1 cellular context compared by ENCODE assay signal in genomic region chr20:62929051-62929538, GRCh38.
TF ChIP-seq lines count a peak whose summit lies in the region.

No MANE protein-coding gene starts in this region.

TF ChIP-seq in HepG2, 621 proteins besides CTCF, POLR2A, EP300 and RAD21 (continued from another document and continues in another):
- no peak for TF ChIP-seq CCDC6 (CRISPR knock-in tag; IDR thresholded peaks at IDR 0.05)
- TF ChIP-seq ZNF121 (CRISPR knock-in tag; IDR thresholded peaks at IDR 0.05) = no peak
- no peak for TF ChIP-seq HMGXB4 (CRISPR knock-in tag; IDR thresholded peaks at IDR 0.05; ENCODE audit: borderline replicate concordance in 1 of 2, low read depth in 1 of 2)
- TF ChIP-seq YEATS2 (CRISPR knock-in tag; IDR thresholded peaks at IDR 0.05; ENCODE audit: borderline replicate concordance) = 0 out of 2 replicates have a peak, but pooled peaks have one; percentile 44
- peak; percentile 62; the same call in 1 of the 2 replicates for TF ChIP-seq SIN3A (IDR thresholded peaks at IDR 0.05; ENCODE audit: borderline replicate concordance, low read depth, low read length)
- no peak for TF ChIP-seq FIP1L1 (IDR thresholded peaks at IDR 0.05; ENCODE audit: borderline replicate concordance, insufficient read depth, low read depth, low read length)
- TF ChIP-seq SNAI1 (CRISPR knock-in tag; IDR thresholded peaks at IDR 0.05; ENCODE audit: borderline replicate concordance) = no peak
- no peak for TF ChIP-seq BCLAF1 (IDR thresholded peaks at IDR 0.05)
- TF ChIP-seq ZBTB38 (CRISPR knock-in tag; IDR thresholded peaks at IDR 0.05) = peak; percentile 74; the same call in 1 of the 2 replicates
- no peak for TF ChIP-seq RCOR2 (CRISPR knock-in tag; IDR thresholded peaks at IDR 0.05)
- peak; percentile 76 for TF ChIP-seq PATZ1 (CRISPR knock-in tag; IDR thresholded peaks at IDR 0.05)
- TF ChIP-seq RARG (CRISPR knock-in tag; IDR thresholded peaks at IDR 0.05; ENCODE audit: low read depth) = no peak
- no peak for TF ChIP-seq MAFF (IDR thresholded peaks at IDR 0.05; ENCODE audit: low read depth, low read length)
- TF ChIP-seq ZNF552 (CRISPR knock-in tag; IDR thresholded peaks at IDR 0.05; ENCODE audit: borderline replicate concordance) = no peak
- TF ChIP-seq KLF13 (CRISPR knock-in tag; IDR thresholded peaks at IDR 0.05) = no peak
- no peak for TF ChIP-seq ZNF746 (CRISPR knock-in tag; IDR thresholded peaks at IDR 0.05)
- TF ChIP-seq ZNF7 (CRISPR knock-in tag; IDR thresholded peaks at IDR 0.05) = no peak
- TF ChIP-seq KLF9 (CRISPR knock-in tag; IDR thresholded peaks at IDR 0.05; ENCODE audit: low read depth) = no peak
- no peak for TF ChIP-seq ZNF362 (CRISPR knock-in tag; IDR thresholded peaks at IDR 0.05; ENCODE audit: borderline replicate concordance)
- peak; percentile 86 for TF ChIP-seq ZNF281 (CRISPR knock-in tag; IDR thresholded peaks at IDR 0.05; ENCODE audit: borderline replicate concordance)
- TF ChIP-seq NONO (IDR thresholded peaks at IDR 0.05) = no peak
- TF ChIP-seq NONO (CRISPR knock-in tag; conservative IDR thresholded peaks at IDR 0.05) = 0 out of 2 replicates have a peak, but pooled peaks have one; percentile 26
- no peak for TF ChIP-seq ZNF337 (CRISPR knock-in tag; IDR thresholded peaks at IDR 0.05; ENCODE audit: borderline replicate concordance, low read depth)
- no peak for TF ChIP-seq REXO4 (CRISPR knock-in tag; IDR thresholded peaks at IDR 0.05; ENCODE audit: borderline replicate concordance)
- no peak for TF ChIP-seq GZF1 (CRISPR knock-in tag; IDR thresholded peaks at IDR 0.05)
- no peak for TF ChIP-seq ZNF230 (CRISPR knock-in tag; IDR thresholded peaks at IDR 0.05)
- no peak for TF ChIP-seq ZNF619 (CRISPR knock-in tag; IDR thresholded peaks at IDR 0.05)
- no peak for TF ChIP-seq ZHX1 (CRISPR knock-in tag; IDR thresholded peaks at IDR 0.05; ENCODE audit: low read depth)
- no peak for TF ChIP-seq ZNF329 (CRISPR knock-in tag; IDR thresholded peaks at IDR 0.05; ENCODE audit: low read depth)
- no peak for TF ChIP-seq NBN (conservative IDR thresholded peaks at IDR 0.05)
- no peak for TF ChIP-seq TAF15 (IDR thresholded peaks at IDR 0.05; ENCODE audit: low read depth, low read length, poor library complexity, severe bottlenecking)
- TF ChIP-seq MYPOP (CRISPR knock-in tag; IDR thresholded peaks at IDR 0.05) = no peak
- TF ChIP-seq ZZZ3 (CRISPR knock-in tag; IDR thresholded peaks at IDR 0.05; ENCODE audit: borderline replicate concordance) = no peak
- peak; percentile 93 for TF ChIP-seq PRPF4 (IDR thresholded peaks at IDR 0.05; ENCODE audit: low read depth, low read length, poor library complexity, severe bottlenecking)
- TF ChIP-seq ZHX2 (IDR thresholded peaks at IDR 0.05; ENCODE audit: low read depth) = 0 out of 2 replicates have a peak, but pooled peaks have one; percentile 14
- TF ChIP-seq ZHX2 (CRISPR knock-in tag; IDR thresholded peaks at IDR 0.05; ENCODE audit: borderline replicate concordance) = no peak
- no peak for TF ChIP-seq TOE1 (CRISPR knock-in tag; IDR thresholded peaks at IDR 0.05)
- TF ChIP-seq ZNF33B (CRISPR knock-in tag; IDR thresholded peaks at IDR 0.05) = no peak
- no peak for TF ChIP-seq MYC (CRISPR knock-in tag; IDR thresholded peaks at IDR 0.05; ENCODE audit: borderline replicate concordance)
